ENCODE assay signal across 1 cellular context in the genomic region with DNA sequence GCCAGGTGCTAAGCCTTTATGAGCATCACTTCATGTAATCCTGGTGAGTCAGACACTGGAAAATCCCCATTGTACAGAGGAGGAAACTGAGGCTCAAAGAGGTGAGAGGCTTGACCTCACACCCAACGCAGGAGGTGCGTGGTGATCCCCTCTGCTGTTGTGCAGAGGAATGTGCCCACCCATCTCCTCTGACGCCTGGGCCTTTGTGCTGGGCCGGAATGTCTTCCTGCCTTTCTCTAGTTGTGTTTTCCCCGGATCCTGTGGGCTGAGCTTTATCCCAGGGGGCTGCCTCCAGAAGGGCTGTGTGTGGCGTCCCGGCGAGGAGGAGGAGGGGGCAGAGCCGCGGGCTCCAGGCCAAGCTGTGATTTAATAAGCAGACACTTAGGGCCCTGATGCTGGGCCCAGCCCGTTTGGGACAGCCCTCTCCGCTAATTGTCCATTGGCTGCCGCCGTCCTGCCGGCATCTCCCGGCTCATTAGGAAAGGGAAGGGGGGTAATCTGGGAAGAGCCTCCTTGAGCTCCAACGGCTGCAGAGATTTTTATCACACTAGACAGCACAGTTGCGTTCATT.
A peak's percentile ranks its signal among the peaks of the same experiment; 100 is the strongest.
TF ChIP-seq lines count a peak whose summit lies in the region.

No MANE protein-coding gene starts in this region.

TF ChIP-seq in HepG2, 621 proteins besides CTCF, POLR2A, EP300 and RAD21:
- TF ChIP-seq ZNF629 (CRISPR knock-in tag; conservative IDR thresholded peaks at IDR 0.05) (peak; percentile 59), ZBTB8A (CRISPR knock-in tag; IDR thresholded peaks at IDR 0.05; ENCODE audit: borderline replicate concordance, low read depth) (no peak), SP4 (CRISPR knock-in tag; IDR thresholded peaks at IDR 0.05) (no peak), NFIB (CRISPR knock-in tag; IDR thresholded peaks at IDR 0.05; ENCODE audit: borderline replicate concordance) (no peak), ZMYM3 (CRISPR knock-in tag; IDR thresholded peaks at IDR 0.05) (0 out of 2 replicates have a peak, but pooled peaks have one; percentile 36)
TF ChIP-seq in HepG2: peak in this region for 2.
